Comparison of ENCODE assay signal across 8 cellular contexts in the genomic region with DNA sequence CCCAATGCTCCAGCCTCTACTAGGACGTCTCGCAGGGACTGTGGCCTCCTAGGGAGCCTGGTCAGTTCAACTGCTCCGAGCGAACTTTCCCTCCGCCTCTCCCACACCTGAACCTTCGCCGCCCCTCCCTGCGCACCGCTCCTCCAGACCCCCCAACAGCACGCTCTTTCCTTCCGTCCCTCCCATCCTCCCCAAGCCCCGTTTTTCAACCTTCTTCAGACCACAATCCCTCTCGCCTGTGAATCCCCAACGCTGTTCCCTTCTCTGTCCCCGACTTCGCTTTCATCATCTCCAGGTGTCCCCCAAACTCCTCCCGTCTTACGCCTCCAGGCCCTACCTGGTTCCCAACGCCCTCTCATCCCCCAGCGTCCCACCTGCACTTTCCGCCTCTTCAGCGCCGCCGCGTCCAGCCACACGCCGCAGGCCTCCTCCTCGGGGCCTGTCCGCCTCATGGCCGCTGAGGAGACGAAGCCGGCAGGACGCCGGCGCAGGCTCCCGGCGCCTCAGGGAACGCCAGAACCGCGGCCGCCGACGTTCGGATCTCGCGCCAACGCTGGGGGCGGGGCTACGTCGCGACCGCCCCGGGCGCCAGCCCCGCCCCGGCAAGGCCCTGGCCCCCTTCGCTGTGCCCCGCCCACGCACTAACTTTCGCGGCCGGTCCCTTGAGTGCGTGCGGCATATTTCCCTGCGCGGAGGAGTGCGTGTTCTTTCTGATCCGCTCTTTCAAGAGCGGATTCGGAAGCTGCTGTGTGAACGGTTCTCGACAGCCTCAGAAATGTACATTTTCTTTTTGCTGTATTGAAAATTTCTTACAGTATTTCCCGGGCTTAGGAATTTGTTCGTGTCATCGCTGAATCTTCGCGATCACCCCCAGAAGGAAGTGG. TPM values are rescaled to one million over a fixed set of nuclear protein-coding genes. Genes with fewer than 3 reads are reported as not detected.
DNase-seq lines count a peak whose midpoint lies in the region; ATAC-seq and TF ChIP-seq lines count a peak whose summit lies in the region.

A gene with protein sequence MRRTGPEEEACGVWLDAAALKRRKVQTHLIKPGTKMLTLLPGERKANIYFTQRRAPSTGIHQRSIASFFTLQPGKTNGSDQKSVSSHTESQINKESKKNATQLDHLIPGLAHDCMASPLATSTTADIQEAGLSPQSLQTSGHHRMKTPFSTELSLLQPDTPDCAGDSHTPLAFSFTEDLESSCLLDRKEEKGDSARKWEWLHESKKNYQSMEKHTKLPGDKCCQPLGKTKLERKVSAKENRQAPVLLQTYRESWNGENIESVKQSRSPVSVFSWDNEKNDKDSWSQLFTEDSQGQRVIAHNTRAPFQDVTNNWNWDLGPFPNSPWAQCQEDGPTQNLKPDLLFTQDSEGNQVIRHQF (minus strand): TSS at position 552 of the 884 bp plus-strand sequence. CDS start 100 bp downstream, at position 452.

- peaks cover 6% of the 10 kb centered on the region for H3K4me1 Mint-ChIP-seq in Caco-2 (ENCODE audit: low read depth, unreplicated experiment)

- peak within 1 kb of the TSS; percentile 98 for H3K4me3 Mint-ChIP-seq in Caco-2 (ENCODE audit: unreplicated experiment)

- peak within 1 kb of the TSS; percentile 94 for H3K27ac ChIP-seq in muscle layer of duodenum (ENCODE audit: low read length)

- H3K36me3 ChIP-seq in Caco-2 (ENCODE audit: control insufficient read depth, insufficient read depth, low read length), result no peaks in the 10 kb centered on the region; the same call in 1 of the 2 replicates
- H3K36me3 ChIP-seq in muscle layer of duodenum (ENCODE audit: control insufficient read depth in 1 of 2, insufficient read depth in 2 of 2, low read length in 2 of 2), result peaks cover 0 to 17% of the 10 kb centered on the region in 2 donors

- CTCF ChIA-PET in Caco-2 (lab: Charles Lee), result no interaction called here

- H3K27ac Mint-ChIP-seq in Caco-2 (ENCODE audit: unreplicated experiment), result peak within 1 kb of the TSS; percentile 96

- H3K27me3 ChIP-seq in Caco-2 (replicated peaks; ENCODE audit: control insufficient read depth, insufficient read depth, low read length) (no peaks in the 10 kb centered on the region), muscle layer of duodenum (ENCODE audit: low read depth, low read length) (no peaks in the 10 kb centered on the region)

- H3K36me3 Mint-ChIP-seq in Caco-2 (ENCODE audit: insufficient read depth, unreplicated experiment), result peaks cover 29% of the 10 kb centered on the region

- no peaks in the 10 kb centered on the region for H3K27me3 Mint-ChIP-seq in Caco-2 (ENCODE audit: insufficient read depth, unreplicated experiment)

- intact Hi-C loops in Caco-2 (cut with micrococcal nuclease; ENCODE audit: unreplicated experiment), result loop anchor here (2.0 kb wide), 1 partner anchor 16 kb away; a partner anchor contains a TSS

- H3K4me3 ChIP-seq in Caco-2 (ENCODE audit: low read depth, low read length) (peak within 1 kb of the TSS; percentile 74), muscle layer of duodenum (ENCODE audit: low read depth in 1 of 2, low read length in 2 of 2) (peak within 1 kb of the TSS; percentile 78 to 91)

- no peak for TF ChIP-seq CTCF in Caco-2 (IDR thresholded peaks at IDR 0.05; ENCODE audit: insufficient read depth in 1 of 2, low read depth in 1 of 2, low read length in 1 of 2, severe bottlenecking in 1 of 2, unreplicated experiment in 1 of 2)

- H3K9me3 Mint-ChIP-seq in Caco-2 (ENCODE audit: unreplicated experiment), result no peaks in the 10 kb centered on the region

- DNase-seq in Caco-2, result peak; percentile 78 to 91
- DNase-seq in HuH-7 (ENCODE audit: low spot score), result peak; percentile 78
- DNase-seq in OCI-M1 (lab: John Stamatoyannopoulos, UW), result peak; percentile 95
- peak; percentile 89 for DNase-seq in activated T-cell treated with anti-CD3 and anti-CD28 coated beads, Interleukin-2, amount 50 U/mL, for 1 hour
- DNase-seq in stimulated activated CD8-positive, alpha-beta memory T cell treated with anti-CD3 and anti-CD28 coated beads, Interleukin-7, amount 100 ng/mL, for 1 hour (ENCODE audit: low read depth in 2 of 2), result peak; percentile 75 to 81

- H3K4me1 ChIP-seq in Caco-2 (peaks cover 6% of the 10 kb centered on the region; the same call in 1 of the 2 replicates), muscle layer of duodenum (ENCODE audit: control insufficient read depth in 1 of 2, insufficient read depth in 2 of 2, low read length in 2 of 2) (peaks cover 5 to 6% of the 10 kb centered on the region in 2 donors)

- POLR2A ChIA-PET in Caco-2 (lab: Charles Lee), result interaction anchor here (0.6 kb wide), 1 partner anchor 374 kb away, joined by 3 read pairs; no protein-coding TSS in a partner anchor

- ATAC-seq in GM21390 (IDR thresholded peaks at IDR 0.05; ENCODE audit: unreplicated experiment), result peak; percentile 78
- ATAC-seq in esophagus mucosa, result peak; percentile 93

- BruUV-seq in Caco-2 (replicated peaks; lab: Mats Ljungman, UMichigan), result no TSS peak

- no peaks in the 10 kb centered on the region; the same call in 1 of the 2 replicates for H3K9me3 ChIP-seq in Caco-2
- no peaks in the 10 kb centered on the region for H3K9me3 ChIP-seq in muscle layer of duodenum (ENCODE audit: control insufficient read depth in 1 of 2, low read length in 2 of 2)

RNA-seq across cellular contexts. Expression of the gene that starts here (rescaled TPM):
- total RNA-seq in Caco-2 (2022) (12.3 and 16.8 TPM in 2 replicates), esophagus mucosa (3.3 TPM)

Comparison
In these comparisons a context has a peak if more than half of its experiments do, and no peak if none do; other contexts are left out.
1. Peak in every context shown above with its lines: DNase-seq, ATAC-seq, H3K4me3 ChIP-seq and H3K27ac ChIP-seq.